8 cellular contexts compared by ENCODE assay signal in the genomic region with DNA sequence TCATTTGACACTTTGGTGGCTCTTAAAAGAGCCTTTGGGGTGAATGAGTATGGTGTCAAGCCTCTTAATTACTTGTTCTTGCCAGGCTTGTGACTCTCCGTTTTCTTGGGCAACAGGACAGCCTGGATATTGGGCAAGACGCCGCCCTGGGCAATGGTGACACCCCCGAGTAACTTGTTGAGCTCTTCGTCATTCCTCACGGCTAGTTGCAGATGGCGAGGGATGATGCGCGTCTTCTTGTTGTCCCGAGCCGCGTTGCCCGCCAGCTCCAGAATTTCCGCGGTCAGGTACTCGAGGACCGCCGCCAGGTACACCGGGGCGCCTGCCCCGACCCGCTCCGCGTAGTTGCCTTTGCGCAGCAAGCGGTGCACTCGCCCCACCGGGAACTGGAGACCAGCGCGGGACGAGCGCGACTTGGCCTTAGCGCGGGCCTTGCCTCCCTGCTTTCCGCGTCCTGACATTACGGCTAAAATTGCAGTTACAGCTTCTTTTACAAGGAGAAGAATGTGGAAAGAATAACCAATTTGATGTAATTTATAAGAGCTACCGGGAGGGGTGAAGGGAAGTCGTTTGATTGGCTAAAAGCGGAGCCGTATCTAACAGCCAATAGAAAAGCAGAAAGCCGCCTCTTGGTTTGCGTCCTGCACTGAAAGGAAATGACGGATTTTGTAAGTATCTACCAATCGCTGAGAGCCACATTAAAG. TPM values are rescaled to one million over a fixed set of nuclear protein-coding genes. Genes with fewer than 3 reads are reported as not detected.
A peak's percentile ranks its signal among the peaks of the same experiment; 100 is the strongest.
DNase-seq lines count a peak whose midpoint lies in the region; ATAC-seq and TF ChIP-seq lines count a peak whose summit lies in the region.

No MANE protein-coding gene starts in this region.

- intact Hi-C loops in activated T-helper 1 cell treated with anti-CD3 and anti-CD28 coated beads, Interleukin-12 subunit alpha, Interleukin-12 subunit beta, Interleukin-2, Interleukin-4 antibody, amounts not matched to agents 30 ng/mL and 10 ng/mL and 1 ng/mL, durations not matched to agents 14 hours and 24 hours and 36 hours (cut with micrococcal nuclease) = loop anchor here (2.0 kb wide), 2 partner anchors 121 to 163 kb away; no protein-coding TSS in a partner anchor

- no peaks in the 10 kb centered on the region for H3K9me2 ChIP-seq in GM23248 (ENCODE audit: insufficient read depth)

- no peak for TF ChIP-seq CTCF in fibroblast of pulmonary artery (IDR thresholded peaks at IDR 0.05; ENCODE audit: low read length, missing control alignments)

- peak overlapping the region; percentile 94 for H3K9ac ChIP-seq in GM23248

- in situ Hi-C loops in GM23248 (cut with MboI) = no loop called here

- peak overlapping the region; percentile 81 for H3K4me3 ChIP-seq in GM23248
- H3K4me3 ChIP-seq in fibroblast of pulmonary artery (replicated peaks; ENCODE audit: low read depth, low read length) = peak overlapping the region; percentile 73

- H3K27ac Mint-ChIP-seq in activated T-helper 1 cell treated with anti-CD3 and anti-CD28 coated beads, Interleukin-12 subunit alpha, Interleukin-12 subunit beta, Interleukin-2, Interleukin-4 antibody, amounts not matched to agents 30 ng/mL and 10 ng/mL and 1 ng/mL, durations not matched to agents 14 hours and 24 hours and 36 hours = no peak overlapping the region
- H3K27ac Mint-ChIP-seq in naive thymus-derived CD8-positive, alpha-beta T cell = no peak overlapping the region

- H3K27ac ChIP-seq in GM23248 = peak overlapping the region; percentile 98

- peak overlapping the region; percentile 91 for H3K4me2 ChIP-seq in GM23248 (ENCODE audit: unreplicated experiment)

- peaks cover 33% of the 10 kb centered on the region for H3F3A ChIP-seq in GM23248 (ENCODE audit: insufficient read depth)

- H3K36me3 Mint-ChIP-seq in activated T-helper 1 cell treated with anti-CD3 and anti-CD28 coated beads, Interleukin-12 subunit alpha, Interleukin-12 subunit beta, Interleukin-2, Interleukin-4 antibody, amounts not matched to agents 30 ng/mL and 10 ng/mL and 1 ng/mL, durations not matched to agents 14 hours and 24 hours and 36 hours (ENCODE audit: low read depth) = no peaks in the 10 kb centered on the region
- H3K36me3 Mint-ChIP-seq in naive thymus-derived CD8-positive, alpha-beta T cell = no peaks in the 10 kb centered on the region

- no peaks in the 10 kb centered on the region for H3K36me3 ChIP-seq in GM23248 (ENCODE audit: low read depth)

- no peaks in the 10 kb centered on the region for H3K27me3 ChIP-seq in GM23248 (replicated peaks; ENCODE audit: insufficient read depth)

- DNase-seq in Daoy (ENCODE audit: low read depth) (peak; percentile 94), GM23248 (peak; percentile 98), Kasumi-1 (lab: John Stamatoyannopoulos, UW) (peak; percentile 99 to 100), RKO (ENCODE audit: low spot score) (peak; percentile 99), fibroblast of pulmonary artery (ENCODE audit: low read depth) (peak; percentile 99)
- peak; percentile 80 for DNase-seq in activated T-helper 1 cell treated with anti-CD3 and anti-CD28 coated beads, Interleukin-12 subunit alpha, Interleukin-12 subunit beta, Interleukin-2, Interleukin-4 antibody, amounts not matched to agents 30 ng/mL and 10 ng/mL and 1 ng/mL, durations not matched to agents 14 hours and 24 hours and 36 hours (ENCODE audit: low spot score)
- DNase-seq in naive thymus-derived CD8-positive, alpha-beta T cell = peak; percentile 47 to 95 (median 86)
- peak; percentile 69 for DNase-seq in stimulated activated naive CD4-positive, alpha-beta T cell treated with Interleukin-2 at 50 U/mL for 16 hours (lab: John Stamatoyannopoulos, UW)

- peaks cover 4% of the 10 kb centered on the region for H3K4me1 Mint-ChIP-seq in activated T-helper 1 cell treated with anti-CD3 and anti-CD28 coated beads, Interleukin-12 subunit alpha, Interleukin-12 subunit beta, Interleukin-2, Interleukin-4 antibody, amounts not matched to agents 30 ng/mL and 10 ng/mL and 1 ng/mL, durations not matched to agents 14 hours and 24 hours and 36 hours (ENCODE audit: low read depth)
- peaks cover 0 to 6% (median 3%) of the 10 kb centered on the region in 4 donors for H3K4me1 Mint-ChIP-seq in naive thymus-derived CD8-positive, alpha-beta T cell

- no peaks in the 10 kb centered on the region for H3K27me3 Mint-ChIP-seq in activated T-helper 1 cell treated with anti-CD3 and anti-CD28 coated beads, Interleukin-12 subunit alpha, Interleukin-12 subunit beta, Interleukin-2, Interleukin-4 antibody, amounts not matched to agents 30 ng/mL and 10 ng/mL and 1 ng/mL, durations not matched to agents 14 hours and 24 hours and 36 hours (ENCODE audit: insufficient read depth)
- no peaks in the 10 kb centered on the region for H3K27me3 Mint-ChIP-seq in naive thymus-derived CD8-positive, alpha-beta T cell

- 0 to 1% methylated on average over 43 to 46 of the region's 46 CpGs for WGBS in GM23248 (ENCODE audit: low coverage in 1 of 2, low lambda C conversion rate in 2 of 2, missing lambda C conversion rate in 2 of 2), 2 experiments

- peak overlapping the region; percentile 90 for H2AFZ ChIP-seq in GM23248

- no peaks in the 10 kb centered on the region for H4K20me1 ChIP-seq in GM23248 (ENCODE audit: insufficient read depth)

- no peaks in the 10 kb centered on the region for H3K9me3 ChIP-seq in GM23248 (ENCODE audit: low read depth)

- H3K4me1 ChIP-seq in GM23248 (ENCODE audit: insufficient read depth) = peaks cover 12% of the 10 kb centered on the region

- no peak overlapping the region for H3K4me3 Mint-ChIP-seq in activated T-helper 1 cell treated with anti-CD3 and anti-CD28 coated beads, Interleukin-12 subunit alpha, Interleukin-12 subunit beta, Interleukin-2, Interleukin-4 antibody, amounts not matched to agents 30 ng/mL and 10 ng/mL and 1 ng/mL, durations not matched to agents 14 hours and 24 hours and 36 hours
- H3K4me3 Mint-ChIP-seq in naive thymus-derived CD8-positive, alpha-beta T cell = no peak overlapping the region

- ATAC-seq in naive thymus-derived CD8-positive, alpha-beta T cell = peak; percentile 65 to 68

- POLR2A ChIA-PET in naive thymus-derived CD8-positive, alpha-beta T cell (lab: Charles Lee) = interaction anchor here (0.6 to 7.6 kb wide), 45 partner anchors 8 to 1499 kb away, joined by 3 to 353 read pairs (median 7); a partner anchor contains a TSS

- peaks cover 28% of the 10 kb centered on the region for H3K79me2 ChIP-seq in GM23248 (ENCODE audit: insufficient read depth)

- H3K9me3 Mint-ChIP-seq in activated T-helper 1 cell treated with anti-CD3 and anti-CD28 coated beads, Interleukin-12 subunit alpha, Interleukin-12 subunit beta, Interleukin-2, Interleukin-4 antibody, amounts not matched to agents 30 ng/mL and 10 ng/mL and 1 ng/mL, durations not matched to agents 14 hours and 24 hours and 36 hours = no peaks in the 10 kb centered on the region
- H3K9me3 Mint-ChIP-seq in naive thymus-derived CD8-positive, alpha-beta T cell = no peaks in the 10 kb centered on the region

RNA-seq across cellular contexts. Expression of a gene that starts 11.8 kb away (rescaled TPM):
- 5.9 and 11.0 TPM in 2 replicates for total RNA-seq in Daoy (2014; rRNA removed; shearing (Covaris generic))
- total RNA-seq in GM23248 (2014; rRNA removed; shearing (Covaris generic)) = 12.3 and 16.4 TPM in 2 replicates
- 18.6 and 20.1 TPM in 2 replicates for polyA plus RNA-seq in GM23248 (2016; fragmentation: Nextera tagmentation; extraction: Ambion mirVana)
- 23.9 and 24.3 TPM in 2 replicates for total RNA-seq in activated T-helper 1 cell treated with anti-CD3 and anti-CD28 coated beads, Interleukin-12 subunit alpha, Interleukin-12 subunit beta, Interleukin-2, Interleukin-4 antibody, amounts not matched to agents 30 ng/mL and 10 ng/mL and 1 ng/mL, durations not matched to agents 14 hours and 24 hours and 36 hours
- total RNA-seq in naive thymus-derived CD8-positive, alpha-beta T cell = 10 to 100 TPM; 21.1 to 21.6 TPM
- polyA plus RNA-seq in naive thymus-derived CD8-positive, alpha-beta T cell = 10 to 100 TPM; 19.7 to 34.1 (median 24.3) TPM

RNA-seq across cellular contexts. Expression of a gene that starts 30.0 kb away (rescaled TPM):
- 8.8 and 9.0 TPM in 2 replicates for total RNA-seq in Daoy (2014; rRNA removed; shearing (Covaris generic))
- 0.51 and 1.1 TPM in 2 replicates for total RNA-seq in GM23248 (2014; rRNA removed; shearing (Covaris generic))
- 0.36 and 0.60 TPM in 2 replicates for polyA plus RNA-seq in GM23248 (2016; fragmentation: Nextera tagmentation; extraction: Ambion mirVana)
- 17.3 and 18.6 TPM in 2 replicates for total RNA-seq in activated T-helper 1 cell treated with anti-CD3 and anti-CD28 coated beads, Interleukin-12 subunit alpha, Interleukin-12 subunit beta, Interleukin-2, Interleukin-4 antibody, amounts not matched to agents 30 ng/mL and 10 ng/mL and 1 ng/mL, durations not matched to agents 14 hours and 24 hours and 36 hours
- total RNA-seq in naive thymus-derived CD8-positive, alpha-beta T cell = 1 to 10 TPM; 3.0 TPM
- polyA plus RNA-seq in naive thymus-derived CD8-positive, alpha-beta T cell = 1 to 10 TPM; 1.6 to 2.6 (median 2.3) TPM

RNA-seq across cellular contexts. Expression of a gene that starts 40.0 kb away (rescaled TPM):
- total RNA-seq in Daoy (2014; rRNA removed; shearing (Covaris generic)) = 8.9 and 16.2 TPM in 2 replicates
- 12.3 and 17.5 TPM in 2 replicates for total RNA-seq in GM23248 (2014; rRNA removed; shearing (Covaris generic))
- polyA plus RNA-seq in GM23248 (2016; fragmentation: Nextera tagmentation; extraction: Ambion mirVana) = 98.0 and 106 TPM in 2 replicates
- 125 and 136 TPM in 2 replicates for total RNA-seq in activated T-helper 1 cell treated with anti-CD3 and anti-CD28 coated beads, Interleukin-12 subunit alpha, Interleukin-12 subunit beta, Interleukin-2, Interleukin-4 antibody, amounts not matched to agents 30 ng/mL and 10 ng/mL and 1 ng/mL, durations not matched to agents 14 hours and 24 hours and 36 hours
- 10 to 100 TPM; 46.5 to 50.5 TPM for total RNA-seq in naive thymus-derived CD8-positive, alpha-beta T cell
- 10 to 100 TPM; 55.7 to 90.4 (median 71.9) TPM for polyA plus RNA-seq in naive thymus-derived CD8-positive, alpha-beta T cell

RNA-seq across cellular contexts. Expression of a gene that starts 49.1 kb away (rescaled TPM):
- 2.9 and 3.7 TPM in 2 replicates for total RNA-seq in Daoy (2014; rRNA removed; shearing (Covaris generic))
- total RNA-seq in GM23248 (2014; rRNA removed; shearing (Covaris generic)) = 7.7 and 13.1 TPM in 2 replicates
- 11.9 and 12.4 TPM in 2 replicates for polyA plus RNA-seq in GM23248 (2016; fragmentation: Nextera tagmentation; extraction: Ambion mirVana)
- 5.6 and 8.5 TPM in 2 replicates for total RNA-seq in activated T-helper 1 cell treated with anti-CD3 and anti-CD28 coated beads, Interleukin-12 subunit alpha, Interleukin-12 subunit beta, Interleukin-2, Interleukin-4 antibody, amounts not matched to agents 30 ng/mL and 10 ng/mL and 1 ng/mL, durations not matched to agents 14 hours and 24 hours and 36 hours
- 1 to 10 TPM; 1.5 TPM for total RNA-seq in naive thymus-derived CD8-positive, alpha-beta T cell
- polyA plus RNA-seq in naive thymus-derived CD8-positive, alpha-beta T cell = under 1 TPM in 1 of 3 donors, not detected in 2; 0.09 TPM

Comparison
In these comparisons a context has a peak if more than half of its experiments do, and no peak if none do; other contexts are left out.
1. Peak in every context shown above with its lines: DNase-seq, ATAC-seq, H3K4me3 ChIP-seq and H3K27ac ChIP-seq.